Comparison of ENCODE assay signal across 12 cellular contexts in genomic region chr11:106152013-106152412, GRCh38.
DNase-seq lines count a peak whose midpoint lies in the region; ATAC-seq and TF ChIP-seq lines count a peak whose summit lies in the region.
"Had no signal": no experiment of that assay in that cellular context is flagged by ENCODE, and none has a peak within 500 bp of the region (broad histone marks: within the 10 kb centered on the region; RNA-seq: fewer than 3 reads in every experiment).

No MANE protein-coding gene starts in this region.

- ATAC-seq in PC-3: no peak
- ATAC-seq in GM21825 (IDR thresholded peaks at IDR 0.05; ENCODE audit: unreplicated experiment): no peak
- ATAC-seq in GM21528 (IDR thresholded peaks at IDR 0.05; ENCODE audit: low FRiP score, unreplicated experiment): no peak
- ATAC-seq in GM21423 (IDR thresholded peaks at IDR 0.05; ENCODE audit: unreplicated experiment): no peak

- H3K4me2 ChIP-seq in PC-3 (ENCODE audit: low read length): no peak overlapping the region
- H3K4me2 ChIP-seq in trophoblast cell (ENCODE audit: low read length): no peak overlapping the region

- H2BK120ac ChIP-seq in trophoblast cell (ENCODE audit: insufficient read depth, low read length, poor library complexity): no peak overlapping the region

- H3K79me1 ChIP-seq in trophoblast cell (ENCODE audit: low read length): no peaks in the 10 kb centered on the region

- no peak overlapping the region for H4K8ac ChIP-seq in trophoblast cell (ENCODE audit: low read depth, low read length)

- intact Hi-C loops in PC-3 (cut with micrococcal nuclease): loop anchor here (10.0 kb wide), 1 partner anchor 243 kb away; no protein-coding TSS in a partner anchor
- intact Hi-C loops in esophagus squamous epithelium (cut with DNase I): no loop called here

- H3K4ac ChIP-seq in trophoblast cell (ENCODE audit: low read depth, low read length): no peak overlapping the region

- H3K4me3 ChIP-seq in PC-3 (ENCODE audit: low read length) (no peak overlapping the region), esophagus squamous epithelium (no peak overlapping the region), trophoblast cell (ENCODE audit: low read depth, low read length) (no peak overlapping the region)

- in situ Hi-C loops in GM13976 (cut with MboI; ENCODE audit: low sequenced_read_pairs, unreplicated experiment): no loop called here

- TF ChIP-seq CTCF in PC-3 (conservative IDR thresholded peaks at IDR 0.05; ENCODE audit: low read depth, low read length) (peak; percentile 55), esophagus squamous epithelium (IDR thresholded peaks at IDR 0.05) (peak in 4 of 6 experiments; percentile 20 to 56 (median 30)), GM13976 (IDR thresholded peaks at IDR 0.05; ENCODE audit: borderline replicate concordance, control extremely low read depth, extremely low read depth, insufficient read depth, missing control alignments) (no peak)

- H3K14ac ChIP-seq in trophoblast cell (ENCODE audit: low read length): no peak overlapping the region

- no peaks in the 10 kb centered on the region; the same call in 1 of the 2 replicates for H3K36me3 ChIP-seq in PC-3 (ENCODE audit: low read depth, low read length)
- H3K36me3 ChIP-seq in esophagus squamous epithelium: no peaks in the 10 kb centered on the region
- H3K36me3 ChIP-seq in trophoblast cell (ENCODE audit: control insufficient read depth in 1 of 2, insufficient read depth in 2 of 2, low read length in 2 of 2): no peaks in the 10 kb centered on the region

- no peaks in the 10 kb centered on the region for H3F3A ChIP-seq in PC-3 (ENCODE audit: low read length, unreplicated experiment)

- WGBS in esophagus squamous epithelium, 2 donors: 10 to 17% methylated on average over 2 of the region's 2 CpGs
- WGBS in trophoblast cell (ENCODE audit: extremely low coverage, insufficient coverage, insufficient read length): no CpG with 5 or more reads among the region's 2 CpGs

- H2BK5ac ChIP-seq in trophoblast cell (ENCODE audit: low read depth, low read length, poor library complexity): no peak overlapping the region

- peak overlapping the region; percentile 21; the same call in 1 of the 2 replicates for H2AFZ ChIP-seq in PC-3 (ENCODE audit: low read length)
- no peak overlapping the region for H2AFZ ChIP-seq in trophoblast cell (ENCODE audit: insufficient read depth, low read length, poor library complexity)

- no peaks in the 10 kb centered on the region for H3K4me1 ChIP-seq in PC-3 (ENCODE audit: insufficient read depth, low read length)
- H3K4me1 ChIP-seq in esophagus squamous epithelium: peaks cover 0 to 12% (median 3%) of the 10 kb centered on the region in 3 donors
- no peaks in the 10 kb centered on the region for H3K4me1 ChIP-seq in trophoblast cell (ENCODE audit: control insufficient read depth in 1 of 2, insufficient read depth in 2 of 2, low read length in 2 of 2)

- H3K18ac ChIP-seq in trophoblast cell (ENCODE audit: low read length): no peak overlapping the region

- no peak overlapping the region for H3K9ac ChIP-seq in PC-3 (ENCODE audit: low read length)
- no peak overlapping the region for H3K9ac ChIP-seq in trophoblast cell (ENCODE audit: low read length)

- peaks cover 15% of the 10 kb centered on the region for H3K9me3 ChIP-seq in PC-3 (ENCODE audit: low read length)
- no peaks in the 10 kb centered on the region for H3K9me3 ChIP-seq in esophagus squamous epithelium
- no peaks in the 10 kb centered on the region for H3K9me3 ChIP-seq in trophoblast cell (ENCODE audit: insufficient read depth, low read depth, low read length)

- no TSS peak for BruUV-seq in PC-3 (replicated peaks; lab: Mats Ljungman, UMichigan)

- H4K20me1 ChIP-seq in PC-3 (ENCODE audit: low read length): no peaks in the 10 kb centered on the region

- H4K12ac ChIP-seq in trophoblast cell (ENCODE audit: low read depth, low read length): no peak overlapping the region

- H3K27ac ChIP-seq in PC-3 (ENCODE audit: low read length) (no peak overlapping the region), esophagus squamous epithelium (no peak overlapping the region), trophoblast cell (ENCODE audit: low read depth, low read length) (no peak overlapping the region)

- no peak overlapping the region for H2BK12ac ChIP-seq in trophoblast cell (ENCODE audit: low read length)

- H3K27me3 ChIP-seq in PC-3 (ENCODE audit: low read length) (no peaks in the 10 kb centered on the region), esophagus squamous epithelium (no peaks in the 10 kb centered on the region), trophoblast cell (ENCODE audit: insufficient read depth, low read length) (no peaks in the 10 kb centered on the region)

- POLR2A ChIA-PET in PC-3 (lab: Charles Lee; ENCODE audit: unreplicated experiment): no interaction called here

- CTCF ChIA-PET in PC-3 (lab: Charles Lee): interaction anchor here (0.6 kb wide), 1 partner anchor 254 kb away, joined by 3 read pairs; no protein-coding TSS in a partner anchor

- H3K79me2 ChIP-seq in PC-3 (ENCODE audit: low read length) (no peaks in the 10 kb centered on the region), trophoblast cell (ENCODE audit: control insufficient read depth, insufficient read depth, low read length, poor library complexity) (no peaks in the 10 kb centered on the region)

- no peak overlapping the region for H2AK5ac ChIP-seq in trophoblast cell (ENCODE audit: low read length)

- H3K23ac ChIP-seq in trophoblast cell (ENCODE audit: low read length): no peak overlapping the region

- DNase-seq in H4 (ENCODE audit: low spot score) (peak; percentile 57), PC-3 (peak; percentile 58), esophagus squamous epithelium (lab: John Stamatoyannopoulos, UW) (no peak), trophoblast cell (peak; percentile 21 to 35), GM13976 (ENCODE audit: low spot score) (no peak)
- DNase-seq: activated CD4-positive, alpha-beta T cell treated with anti-CD3 and anti-CD28 coated beads for 1 hour; activated naive CD4-positive, alpha-beta T cell; midbrain; NCI-H1417 treated with DMSO at 0.1 percent for 48 hours had no signal

- TF ChIP-seq POLR2A in esophagus squamous epithelium (IDR thresholded peaks at IDR 0.05): no peak

- H3K9me2 ChIP-seq in PC-3 (replicated peaks; ENCODE audit: low read length): no peaks in the 10 kb centered on the region

- no peak overlapping the region for H4K91ac ChIP-seq in trophoblast cell (ENCODE audit: low read depth, low read length)

Comparison
In these comparisons a context has a peak if more than half of its experiments do, and no peak if none do; other contexts are left out.
1. DNase-seq: peak in H4 (single experiment), PC-3 (single experiment) and trophoblast cell (2 of 2); none in esophagus squamous epithelium (single experiment) and GM13976 (single experiment).